Comparison of ENCODE assay signal across 28 cellular contexts in genomic region chr22:32910358-32910757, GRCh38.
"Had no signal": no experiment of that assay in that cellular context is flagged by ENCODE, and none has a peak within 500 bp of the region (broad histone marks: within the 10 kb centered on the region; RNA-seq: fewer than 3 reads in every experiment).

No MANE protein-coding gene starts in this region.

- ATAC-seq: naive thymus-derived CD4-positive, alpha-beta T cell; natural killer cell treated with Interleukin-12 subunit alpha and Interleukin-12 subunit beta and Interleukin-15 and Interleukin-18, amount 100 ng/mL, for 72 hours; pancreas; sciatic nerve; stimulated activated memory B cell treated with anti-CD40 and anti-IgM and Interleukin-4, amounts not matched to agents 10 μg/mL and 1 μg/mL and 100 μg/mL, for 72 hours; stimulated activated naive CD8-positive, alpha-beta T cell treated with anti-CD3 and anti-CD28 coated beads, Interleukin-15, amount 100 ng/mL, for 72 hours; stimulated activated naive CD8-positive, alpha-beta T cell treated with anti-CD3 and anti-CD28 coated beads, Interleukin-15, Interleukin-2, amounts not matched to agents 100 U/mL and 50 U/mL, for 24 hours; upper lobe of right lung had no signal

- H3K4me2 ChIP-seq: neural progenitor cell, smooth muscle cell had no signal

- H3K4me1 Mint-ChIP-seq: naive thymus-derived CD4-positive, alpha-beta T cell; stimulated activated memory B cell treated with anti-CD40 and anti-IgM and Interleukin-4, amounts not matched to agents 10 μg/mL and 1 μg/mL and 100 μg/mL, for 72 hours; stimulated activated naive CD8-positive, alpha-beta T cell treated with anti-CD3 and anti-CD28 coated beads, Interleukin-15, amount 100 ng/mL, for 72 hours had no signal

- H3K36me3 Mint-ChIP-seq: natural killer cell treated with Interleukin-12 subunit alpha and Interleukin-12 subunit beta and Interleukin-15 and Interleukin-18, amount 100 ng/mL, for 72 hours; neural progenitor cell; stimulated activated memory B cell treated with anti-CD40 and anti-IgM and Interleukin-4, amounts not matched to agents 10 μg/mL and 1 μg/mL and 100 μg/mL, for 72 hours; type B pancreatic cell had no signal

- DNase-seq: naive thymus-derived CD4-positive, alpha-beta T cell; occipital lobe; pancreas; retina; spleen; stimulated activated CD4-positive, alpha-beta T cell treated with anti-CD3 and anti-CD28 coated beads, Interleukin-12 subunit alpha, Interleukin-12 subunit beta, amount 100 ng/mL, for 4 hours; stimulated activated CD4-positive, alpha-beta T cell treated with anti-CD3 and anti-CD28 coated beads, Interleukin-1b, Interleukin-23, amount 100 ng/mL, for 48 hours; stimulated activated CD4-positive, alpha-beta T cell treated with anti-CD3 and anti-CD28 coated beads, Interleukin-4, amount 100 ng/mL, for 1 hour; stimulated activated CD4-positive, alpha-beta T cell treated with anti-CD3 and anti-CD28 coated beads, Interleukin-4, amount 100 ng/mL, for 4 hours; stimulated activated CD8-positive, alpha-beta memory T cell treated with anti-CD3 and anti-CD28 coated beads, Interleukin-4, amount 100 ng/mL, for 48 hours; stimulated activated naive CD4-positive, alpha-beta T cell; stimulated activated naive CD8-positive, alpha-beta T cell treated with anti-CD3 and anti-CD28 coated beads, Interleukin-15, amount 100 ng/mL, for 72 hours; stimulated activated naive CD8-positive, alpha-beta T cell treated with anti-CD3 and anti-CD28 coated beads, Interleukin-15, Interleukin-2, amounts not matched to agents 100 U/mL and 50 U/mL, for 24 hours; testis; tibial artery; transverse colon; upper lobe of right lung had no signal

- H3K9me3 ChIP-seq: pancreas, prostate gland, right atrium auricular region, suprapubic skin, testis, tibial artery, transverse colon, upper lobe of right lung, uterus had no signal

- H3K4me3 ChIP-seq: neural progenitor cell, pancreas, prostate gland, right atrium auricular region, skin epidermis, smooth muscle cell, spleen, suprapubic skin, testis, tibial artery, transverse colon, upper lobe of right lung, uterus had no signal

- H3K27ac Mint-ChIP-seq: naive thymus-derived CD4-positive, alpha-beta T cell; natural killer cell treated with Interleukin-12 subunit alpha and Interleukin-12 subunit beta and Interleukin-15 and Interleukin-18, amount 100 ng/mL, for 72 hours; stimulated activated memory B cell treated with anti-CD40 and anti-IgM and Interleukin-4, amounts not matched to agents 10 μg/mL and 1 μg/mL and 100 μg/mL, for 72 hours; type B pancreatic cell had no signal

- H3K36me3 ChIP-seq: neural progenitor cell, pancreas, prostate gland, right atrium auricular region, spleen, suprapubic skin, tibial artery, transverse colon, upper lobe of right lung, uterus had no signal

- H3K27me3 ChIP-seq: neural progenitor cell, pancreas, right atrium auricular region, spleen, suprapubic skin, testis, transverse colon, upper lobe of right lung, uterus had no signal

- H3K27ac ChIP-seq: neural progenitor cell, pancreas, prostate gland, right atrium auricular region, skin epidermis, spleen, suprapubic skin, testis, tibial artery, upper lobe of right lung, uterus had no signal

- H3K9me3 Mint-ChIP-seq: natural killer cell treated with Interleukin-12 subunit alpha and Interleukin-12 subunit beta and Interleukin-15 and Interleukin-18, amount 100 ng/mL, for 72 hours had no signal

- H3K4me1 ChIP-seq: pancreas, prostate gland, spleen, testis, uterus had no signal

- H3K4me3 Mint-ChIP-seq: naive thymus-derived CD4-positive, alpha-beta T cell; natural killer cell treated with Interleukin-12 subunit alpha and Interleukin-12 subunit beta and Interleukin-15 and Interleukin-18, amount 100 ng/mL, for 72 hours; neural progenitor cell; stimulated activated memory B cell treated with anti-CD40 and anti-IgM and Interleukin-4, amounts not matched to agents 10 μg/mL and 1 μg/mL and 100 μg/mL, for 72 hours; stimulated activated naive CD8-positive, alpha-beta T cell treated with anti-CD3 and anti-CD28 coated beads, Interleukin-15, amount 100 ng/mL, for 72 hours; type B pancreatic cell had no signal

- H3K27me3 Mint-ChIP-seq: stimulated activated naive CD8-positive, alpha-beta T cell treated with anti-CD3 and anti-CD28 coated beads, Interleukin-15, amount 100 ng/mL, for 72 hours; type B pancreatic cell had no signal

- H2AFZ ChIP-seq: neural progenitor cell had no signal
